In genomic region chr4:166421556-166422156, GRCh38 we compare ENCODE assay signal across 18 cellular contexts.
DNase-seq lines count a peak whose midpoint lies in the region; ATAC-seq and TF ChIP-seq lines count a peak whose summit lies in the region.
"Had no signal": no experiment of that assay in that cellular context is flagged by ENCODE, and none has a peak within 500 bp of the region (broad histone marks: within the 10 kb centered on the region; RNA-seq: fewer than 3 reads in every experiment).

No MANE protein-coding gene starts in this region.

- peak overlapping the region in 1 of 2 donors; percentile 68 for H3K27ac ChIP-seq in aorta (ENCODE audit: low read depth in 1 of 2, low read length in 2 of 2)
- H3K27ac ChIP-seq: colonic mucosa, SJCRH30, vagina had no signal

- 44 to 51% methylated on average over 2 of the region's 2 CpGs for WGBS in aorta, 2 donors

- TF ChIP-seq CTCF in foreskin fibroblast (IDR thresholded peaks at IDR 0.05; ENCODE audit: low read depth, low read length) = no peak

- intact Hi-C loops in aorta (cut with DNase I) (no loop called here), left ventricle myocardium superior (cut with micrococcal nuclease) (no loop called here)

- DNase-seq in LHCN-M2 (ENCODE audit: low read depth) = peak; percentile 57
- DNase-seq in astrocyte of the hippocampus (ENCODE audit: low read depth, low spot score) = peak; percentile 56
- DNase-seq in foreskin fibroblast = peak; percentile 93 to 96
- DNase-seq in aorta = peak; percentile 82 to 83
- no peak for DNase-seq in DMS153 (lab: John Stamatoyannopoulos, UW)
- no peak for DNase-seq in left ventricle myocardium superior
- DNase-seq in mesenteric fat pad (ENCODE audit: low spot score) = no peak
- DNase-seq: activated CD4-positive, alpha-beta T cell treated with anti-CD3 and anti-CD28 coated beads for 48 hours; activated T-cell treated with anti-CD3 and anti-CD28 coated beads, Interleukin-2, amount 50 U/mL, for 4 hours; colonic mucosa; DND-41; NCI-H1105 treated with DMSO at 0.1 percent for 48 hours; NCI-H2227 treated with DMSO at 0.1 percent for 48 hours; small intestine; stimulated activated naive CD8-positive, alpha-beta T cell treated with anti-CD3 and anti-CD28 coated beads, Interleukin-15, amount 100 ng/mL, for 72 hours; T1000 had no signal

- H3K36me3 ChIP-seq in aorta (ENCODE audit: control insufficient read depth in 1 of 2, insufficient read depth in 2 of 2, low read length in 1 of 2) = no peaks in the 10 kb centered on the region
- H3K36me3 ChIP-seq: colonic mucosa, SJCRH30, vagina had no signal

- no peaks in the 10 kb centered on the region for H3K9me3 ChIP-seq in aorta (ENCODE audit: control insufficient read depth, low read length)
- H3K9me3 ChIP-seq: colonic mucosa, SJCRH30, vagina had no signal

- peaks cover 6 to 10% of the 10 kb centered on the region in 2 donors for H3K4me1 ChIP-seq in aorta (ENCODE audit: control insufficient read depth in 1 of 2, insufficient read depth in 2 of 2, low read length in 2 of 2)
- H3K4me1 ChIP-seq: colonic mucosa, vagina had no signal

- H3K27me3 ChIP-seq in aorta (ENCODE audit: control insufficient read depth in 1 of 2, insufficient read depth in 2 of 2, low read length in 1 of 2) = no peaks in the 10 kb centered on the region
- H3K27me3 ChIP-seq: colonic mucosa, SJCRH30, vagina had no signal

- ATAC-seq in aorta (ENCODE audit: low FRiP score) (peak; percentile 73), left ventricle myocardium superior (no peak)
- ATAC-seq: activated T-cell treated with anti-CD3 and anti-CD28 coated beads, Interleukin-2, amount 50 U/mL, for 4 hours; stimulated activated naive CD8-positive, alpha-beta T cell treated with anti-CD3 and anti-CD28 coated beads, Interleukin-15, amount 100 ng/mL, for 72 hours had no signal

- no peak overlapping the region for H3K4me3 ChIP-seq in foreskin fibroblast (ENCODE audit: low read depth in 1 of 2, low read length in 2 of 2)
- no peak overlapping the region for H3K4me3 ChIP-seq in aorta (ENCODE audit: low read length in 2 of 2)
- H3K4me3 ChIP-seq: colonic mucosa, SJCRH30, vagina had no signal

Comparison
In these comparisons a context has a peak if more than half of its experiments do, and no peak if none do; other contexts are left out.
1. DNase-seq: peak in LHCN-M2 (single experiment), astrocyte of the hippocampus (single experiment), foreskin fibroblast (2 of 2) and aorta (2 of 2); none in DMS153 (single experiment), left ventricle myocardium superior (single experiment) and mesenteric fat pad (single experiment).